36 cellular contexts compared by ENCODE assay signal in the genomic region with DNA sequence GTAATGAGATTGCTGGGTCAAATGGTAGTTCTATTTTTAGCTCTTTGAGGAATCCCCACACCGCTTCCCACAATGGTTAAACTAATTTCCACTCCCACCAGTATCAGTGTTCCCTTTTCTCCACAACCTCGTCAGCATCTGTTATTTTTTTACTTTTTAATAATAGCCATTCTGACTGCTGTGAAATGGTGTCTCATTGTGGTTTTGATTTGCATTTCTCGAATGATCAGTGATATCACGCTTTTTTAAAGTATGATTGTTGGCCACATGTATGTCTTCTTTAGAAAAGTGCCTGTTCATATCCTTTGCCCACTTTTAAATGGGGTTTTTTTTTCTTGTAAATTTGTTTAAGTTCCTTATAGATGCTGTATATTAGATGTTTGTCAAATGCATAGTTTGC.
"Had no signal": no experiment of that assay in that cellular context is flagged by ENCODE, and none has a peak within 500 bp of the region (broad histone marks: within the 10 kb centered on the region; RNA-seq: fewer than 3 reads in every experiment).

No MANE protein-coding gene starts in this region.

- H3K27me3 Mint-ChIP-seq: activated B cell treated with CpG ODN at 0.5 μM for 24 hours; activated CD4-positive, alpha-beta memory T cell treated with anti-CD3 and anti-CD28 coated beads for 36 hours; activated naive CD8-positive, alpha-beta T cell; activated naive CD8-positive, alpha-beta T cell treated with anti-CD3 and anti-CD28 coated beads, Interleukin-2, amount 50 U/mL, for 24 hours; brain; T-cell; T-helper 17 cell had no signal

- H3K27ac Mint-ChIP-seq: activated B cell treated with CpG ODN at 0.5 μM for 24 hours; activated CD4-positive, alpha-beta memory T cell treated with anti-CD3 and anti-CD28 coated beads for 36 hours; activated naive CD8-positive, alpha-beta T cell; activated naive CD8-positive, alpha-beta T cell treated with anti-CD3 and anti-CD28 coated beads, Interleukin-2, amount 50 U/mL, for 24 hours; activated T-cell treated with anti-CD3 and anti-CD28 coated beads, Interleukin-2, amount 50 U/mL, for 72 hours; activated T-helper 2 cell treated with anti-CD3 and anti-CD28 coated beads, Interferon-gamma antibody, Interleukin-2, Interleukin-4, amounts not matched to agents 10 μg/mL and 5 μg/mL and 100 μg/mL, durations not matched to agents 14 hours and 24 hours and 36 hours; brain; T-cell; T-helper 17 cell had no signal

- FAIRE-seq: bronchial epithelial cell had no signal

- H3K27me3 ChIP-seq: MG63, Peyer's patch, SJSA1 had no signal

- H3K4me2 ChIP-seq: SK-N-SH had no signal

- H3K9me3 ChIP-seq: MG63, SJSA1 had no signal

- ATAC-seq: activated naive CD8-positive, alpha-beta T cell treated with anti-CD3 and anti-CD28 coated beads, Interleukin-2, amount 50 U/mL, for 24 hours; activated T-cell treated with anti-CD3 and anti-CD28 coated beads, Interleukin-2, amount 50 U/mL, for 72 hours; T-cell; T-helper 17 cell had no signal

- H3K4me3 Mint-ChIP-seq: activated B cell treated with CpG ODN at 0.5 μM for 24 hours; activated CD4-positive, alpha-beta memory T cell treated with anti-CD3 and anti-CD28 coated beads for 36 hours; activated naive CD8-positive, alpha-beta T cell; activated naive CD8-positive, alpha-beta T cell treated with anti-CD3 and anti-CD28 coated beads, Interleukin-2, amount 50 U/mL, for 24 hours; activated T-cell treated with anti-CD3 and anti-CD28 coated beads, Interleukin-2, amount 50 U/mL, for 72 hours; brain; T-cell; T-helper 17 cell had no signal

- H3K4me3 ChIP-seq: MG63, Peyer's patch, SJSA1 had no signal

- H3K27ac ChIP-seq: Peyer's patch, SJSA1, VCaP had no signal

- H3K36me3 ChIP-seq: MG63, Peyer's patch, SJSA1 had no signal

- H3K4me1 Mint-ChIP-seq: activated naive CD8-positive, alpha-beta T cell treated with anti-CD3 and anti-CD28 coated beads, Interleukin-2, amount 50 U/mL, for 24 hours; brain; T-helper 17 cell had no signal

- H3K9ac ChIP-seq: SK-N-SH had no signal

- DNase-seq: activated B cell treated with CpG ODN at 0.5 μM for 24 hours; activated CD4-positive, alpha-beta memory T cell treated with anti-CD3 and anti-CD28 coated beads for 36 hours; activated CD4-positive, alpha-beta T cell treated with anti-CD3 and anti-CD28 coated beads for 4 hours; activated CD4-positive, alpha-beta T cell treated with anti-CD3 and anti-CD28 coated beads, Interleukin-2, amount 50 U/mL, for 1 hour; activated CD4-positive, CD25-positive, alpha-beta regulatory T cell treated with anti-CD3 and anti-CD28 coated beads, Interleukin-2, amount 50 U/mL, for 72 hours; activated CD8-positive, alpha-beta memory T cell treated with anti-CD3 and anti-CD28 coated beads, Interleukin-2, amount 50 U/mL, for 4 hours; activated gamma-delta T cell; activated naive CD4-positive, alpha-beta T cell treated with Interleukin-2 at 50 U/mL for 16 hours; activated naive CD8-positive, alpha-beta T cell treated with anti-CD3 and anti-CD28 coated beads, Interleukin-2, amount 50 U/mL, for 24 hours; activated T-cell treated with anti-CD3 and anti-CD28 coated beads, Interleukin-2, amount 50 U/mL, for 72 hours; anterior cingulate cortex; caudate nucleus; Kasumi-1; KG1; MG63; NCI-H1048; NCI-H1105 treated with DMSO at 0.1 percent for 48 hours; NCI-H1436; NCI-H1694; NCI-H1930; NCI-H2081 treated with DMSO at 0.1 percent for 48 hours; NCI-H345; NCI-H524 treated with DMSO at 0.1 percent for 48 hours; Peyer's patch; RPMI8226; SHP77 treated with DMSO at 0.1 percent for 48 hours; SK-N-SH; T-cell; T-helper 17 cell; T-helper 9 cell had no signal

- H3K4me1 ChIP-seq: Peyer's patch had no signal
